ENCODE assay signal across 20 cellular contexts in the genomic region with DNA sequence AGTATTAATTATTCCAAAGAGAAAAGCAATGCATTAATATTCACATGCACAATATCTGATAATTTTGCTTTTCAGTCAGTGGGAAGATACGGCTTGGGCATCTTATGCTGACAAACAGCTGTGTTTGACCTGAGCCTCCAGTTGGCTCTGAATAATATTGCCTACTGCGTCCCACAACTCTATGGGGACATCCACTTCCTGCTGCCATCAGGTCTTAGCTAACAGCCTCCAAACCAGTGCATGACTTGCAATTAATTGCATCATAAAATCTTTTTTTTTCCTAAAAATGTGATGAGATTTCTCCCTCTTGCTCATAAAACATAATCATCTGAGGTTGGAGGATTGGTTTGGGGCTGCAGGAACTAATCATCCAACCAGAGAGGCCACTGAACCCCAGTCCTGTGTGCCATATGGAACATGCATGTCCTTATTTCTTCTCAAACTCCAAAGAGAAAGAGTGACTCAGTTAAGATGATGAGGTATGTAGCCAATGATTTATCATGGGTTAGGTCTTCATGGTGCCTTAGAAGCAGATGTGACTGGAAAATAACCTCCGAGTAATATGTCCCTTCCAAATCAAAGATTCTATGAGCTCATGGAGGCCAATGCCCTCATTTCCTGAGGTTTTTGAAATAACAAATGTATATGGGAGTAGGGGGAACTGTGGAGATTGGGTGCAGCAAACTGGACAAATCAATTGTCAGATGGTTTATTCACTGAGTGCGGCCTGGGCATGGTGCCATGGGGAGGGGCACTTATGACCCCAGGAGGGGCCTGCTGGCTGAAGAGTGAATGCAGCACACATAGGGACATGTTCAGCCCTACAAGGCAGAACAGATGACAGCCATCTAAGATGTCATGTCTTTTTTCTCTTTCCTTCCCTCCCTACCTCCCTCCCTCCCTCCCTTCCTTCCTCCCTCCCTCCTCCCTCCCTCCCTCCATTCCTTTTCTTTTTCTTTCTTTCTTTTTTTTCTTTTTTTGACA. TPM values are rescaled to one million over a fixed set of nuclear protein-coding genes. Genes with fewer than 3 reads are reported as not detected.
DNase-seq lines count a peak whose midpoint lies in the region; ATAC-seq, FAIRE-seq and TF ChIP-seq lines count a peak whose summit lies in the region.
"Had no signal": no experiment of that assay in that cellular context is flagged by ENCODE, and none has a peak within 500 bp of the region (broad histone marks: within the 10 kb centered on the region; RNA-seq: fewer than 3 reads in every experiment).

No MANE protein-coding gene starts in this region.

- H3K4me2 ChIP-seq in HepG2 (ENCODE audit: low read depth, low read length), result no peak overlapping the region
- H3K4me2 ChIP-seq: GM23338, KMS-11 had no signal

- no peaks in the 10 kb centered on the region for H4K20me1 ChIP-seq in HepG2 (ENCODE audit: insufficient read depth, low read length)

- TF ChIP-seq POLR2A in HepG2 (IDR thresholded peaks at IDR 0.05; ENCODE audit: insufficient read depth in 1 of 2, low read depth in 2 of 2, low read length in 2 of 2) (no peak), right lobe of liver (IDR thresholded peaks at IDR 0.05) (no peak)

- no peak for TF ChIP-seq RAD21 in HepG2 (CRISPR knock-in tag; IDR thresholded peaks at IDR 0.05)

- BruUV-seq in HepG2 (replicated peaks; lab: Mats Ljungman, UMichigan), result no TSS peak

- 29% methylated on average over 4 of the region's 4 CpGs for WGBS in HepG2 (ENCODE audit: low lambda C conversion rate)
- 65% methylated on average over 4 of the region's 4 CpGs for WGBS in right lobe of liver (ENCODE audit: insufficient coverage, low coverage, low lambda C conversion rate, missing lambda C conversion rate)

- no peak overlapping the region for H2AFZ ChIP-seq in HepG2 (ENCODE audit: low read length)
- H2AFZ ChIP-seq: GM23338 had no signal

- TF ChIP-seq EP300 in HepG2 (IDR thresholded peaks at IDR 0.05; ENCODE audit: low read depth in 2 of 2, low read length in 2 of 2) (no peak), HepG2 (CRISPR knock-in tag; IDR thresholded peaks at IDR 0.05; ENCODE audit: borderline replicate concordance) (no peak)

- H3K36me3 ChIP-seq in HepG2 (replicated peaks in 1 of 2; ENCODE audit: control insufficient read depth in 1 of 2, insufficient read depth in 2 of 2, low read length in 2 of 2) (no peaks in the 10 kb centered on the region), right lobe of liver (no peaks in the 10 kb centered on the region)
- H3K36me3 ChIP-seq: SJCRH30 had no signal

- CTCF ChIA-PET in HepG2 (lab: Yijun Ruan, JAX; ENCODE audit: low intra/inter-chr PET ratio, low total read pairs), result no interaction called here

- H3K4me1 ChIP-seq in HepG2 (ENCODE audit: insufficient read depth, low read length) (peaks cover 6% of the 10 kb centered on the region), right lobe of liver (no peaks in the 10 kb centered on the region)
- H3K4me1 ChIP-seq: SJCRH30 had no signal

- FAIRE-seq in HepG2 (lab: Jason Lieb, UNC) (no peak), urothelium cell line (lab: Jason Lieb, UNC) (peak; percentile 56)
- FAIRE-seq: GM12878 had no signal

- no peaks in the 10 kb centered on the region for H3K79me2 ChIP-seq in HepG2 (ENCODE audit: insufficient read depth, low read length)

- H3K9me3 ChIP-seq in HepG2 (ENCODE audit: low read length) (peaks cover 23% of the 10 kb centered on the region), right lobe of liver (no peaks in the 10 kb centered on the region)

- no peak overlapping the region for H3K4me3 ChIP-seq in HepG2 (replicated peaks in 1 of 3; ENCODE audit: insufficient read depth in 1 of 3, low read depth in 2 of 3, low read length in 3 of 3)
- H3K4me3 ChIP-seq in right lobe of liver, result no peak overlapping the region
- H3K4me3 ChIP-seq: GM12878, GM23338, SJCRH30 had no signal

- H3K27ac ChIP-seq in HepG2 (ENCODE audit: extremely low read length, insufficient read depth, low read length) (no peak overlapping the region), right lobe of liver (no peak overlapping the region)
- H3K27ac ChIP-seq: KMS-11, SJCRH30 had no signal

- intact Hi-C loops in HepG2 (cut with micrococcal nuclease; ENCODE audit: unreplicated experiment) (no loop called here), right lobe of liver (cut with DNase I) (no loop called here)

- DNase-seq in HepG2 (ENCODE audit: low spot score) (no peak), right lobe of liver (no peak), NCI-H1092 (lab: John Stamatoyannopoulos, UW) (peak; percentile 31), kidney tubule cell (ENCODE audit: low spot score) (peak; percentile 23), urothelium cell line (ENCODE audit: low spot score) (no peak), anterior cingulate cortex (lab: John Stamatoyannopoulos, UW) (no peak), Ammon's horn (ENCODE audit: low spot score) (no peak)
- DNase-seq in activated CD4-positive, alpha-beta T cell treated with anti-CD3 and anti-CD28 coated beads, Interleukin-2, amount 50 U/mL, for 48 hours, result no peak
- DNase-seq: CD4-positive, alpha-beta T cell; HCEC 1CT; NCI-H1048; NCI-H146; NCI-H2029 treated with DMSO at 0.1 percent for 48 hours; NCI-H510A treated with DMSO at 0.1 percent for 48 hours; SJCRH30; T-helper 17 cell had no signal

- POLR2A ChIA-PET in HepG2 (lab: Yijun Ruan, JAX), result no interaction called here

- no peak for ATAC-seq in HepG2
- ATAC-seq in right lobe of liver, result no peak
- ATAC-seq: GM12878, GM23338, T-helper 17 cell had no signal

- H3K9ac ChIP-seq in HepG2 (ENCODE audit: insufficient read depth, low read depth, low read length), result no peak overlapping the region
- H3K9ac ChIP-seq: KMS-11 had no signal

- TF ChIP-seq CTCF in HepG2 (CRISPR knock-in tag; IDR thresholded peaks at IDR 0.05), result no peak
- TF ChIP-seq CTCF in right lobe of liver (IDR thresholded peaks at IDR 0.05), result no peak

- in situ Hi-C loops in HepG2 (cut with HindIII; ENCODE audit: extremely low pct_ligation_motif_present, low pct_unique_long_range_greater_than_20kb), result no loop called here

- H3K27me3 ChIP-seq in HepG2 (ENCODE audit: control insufficient read depth in 1 of 2, insufficient read depth in 2 of 2, low read length in 2 of 2), result no peaks in the 10 kb centered on the region; a peak in 1 of 5 replicates
- no peaks in the 10 kb centered on the region for H3K27me3 ChIP-seq in right lobe of liver
- H3K27me3 ChIP-seq: SJCRH30 had no signal

TF ChIP-seq in HepG2, 621 proteins besides CTCF, POLR2A, EP300 and RAD21:
- TF ChIP-seq PCBP2 (optimal IDR thresholded peaks at IDR 0.05; ENCODE audit: low read depth, low read length, poor library complexity, severe bottlenecking) (peak; percentile 80), NFE2L2 (IDR thresholded peaks at IDR 0.05; ENCODE audit: low read length) (peak; percentile 43; the same call in 1 of the 2 replicates), AGO1 (IDR thresholded peaks at IDR 0.05; ENCODE audit: low read depth, low read length, poor library complexity, severe bottlenecking) (no peak)

RNA-seq across cellular contexts. Expression of a gene that starts 39.4 kb away (rescaled TPM):
- total RNA-seq in HepG2 (2016; rRNA removed; fragmentation: Illumina TruSeq; extraction: Trizol) (not detected in 2 replicates), right lobe of liver (1 to 10 TPM in 1 of 6 experiments, under 1 TPM in 5; 0.06 to 1.6 (median 0.28) TPM)
- not detected in 2 replicates for total RNA-seq in HepG2 (2016; cell fraction: cytosol; rRNA removed; fragmentation: Illumina TruSeq; extraction: Trizol; ENCODE audit: low read depth)
- total RNA-seq in HepG2 (2016; cell fraction: insoluble cytoplasmic fraction; rRNA removed; fragmentation: Illumina TruSeq; extraction: Trizol), result not detected in 2 replicates
- not detected in 2 replicates for total RNA-seq in HepG2 (2016; cell fraction: membrane; rRNA removed; fragmentation: Illumina TruSeq; extraction: Trizol)
- total RNA-seq in HepG2 (2016; cell fraction: nucleus; rRNA removed; fragmentation: Illumina TruSeq; extraction: Trizol), result not detected in 2 replicates
- not detected in 2 replicates for polyA plus RNA-seq in HepG2 (2011; rRNA removed)
- not detected in 2 replicates for polyA plus RNA-seq in HepG2 (2011; cell fraction: cytosol; rRNA removed)
- not detected in 2 replicates for polyA plus RNA-seq in HepG2 (2011; cell fraction: nucleus; rRNA removed)
- polyA plus RNA-seq in HepG2 (2012), result not detected in 2 replicates
- polyA plus RNA-seq in HepG2 (2016; cell fraction: cytosol; fragmentation: Illumina TruSeq; extraction: Trizol; ENCODE audit: low read depth), result not detected in 2 replicates
- not detected in 2 replicates for polyA plus RNA-seq in HepG2 (2016; cell fraction: insoluble cytoplasmic fraction; fragmentation: Illumina TruSeq; extraction: Trizol; ENCODE audit: low read depth)
- polyA plus RNA-seq in HepG2 (2016; cell fraction: membrane; fragmentation: Illumina TruSeq; extraction: Trizol; ENCODE audit: low read depth), result not detected in 2 replicates
- polyA plus RNA-seq in HepG2 (2016; cell fraction: nucleus; fragmentation: Illumina TruSeq; extraction: Trizol; ENCODE audit: insufficient read depth, low read depth), result not detected in 2 replicates
- polyA minus RNA-seq in HepG2 (2011; rRNA and poly(A)+ RNA removed; ENCODE audit: low replicate concordance), result 0.16 TPM in 1 of 2 replicates, not detected in the other
- polyA minus RNA-seq in HepG2 (2011; cell fraction: cytosol; rRNA and poly(A)+ RNA removed), result not detected in 2 replicates
- polyA minus RNA-seq in HepG2 (2011; cell fraction: nucleus; rRNA and poly(A)+ RNA removed), result not detected in 2 replicates
- total RNA-seq: B cell, GM12878, GM23338, SJCRH30 had no signal
- polyA plus RNA-seq: GM23338 had no signal

Comparison
In these comparisons a context has a peak if more than half of its experiments do, and no peak if none do; other contexts are left out.
1. DNase-seq: peak in NCI-H1092 (single experiment) and kidney tubule cell (single experiment); none in HepG2 (single experiment), right lobe of liver (0 of 3), urothelium cell line (single experiment), anterior cingulate cortex (0 of 58), Ammon's horn (single experiment) and activated CD4-positive, alpha-beta T cell treated with anti-CD3 and anti-CD28 coated beads, Interleukin-2, amount 50 U/mL, for 48 hours (0 of 2).